20 cellular contexts compared by ENCODE assay signal in the genomic region with DNA sequence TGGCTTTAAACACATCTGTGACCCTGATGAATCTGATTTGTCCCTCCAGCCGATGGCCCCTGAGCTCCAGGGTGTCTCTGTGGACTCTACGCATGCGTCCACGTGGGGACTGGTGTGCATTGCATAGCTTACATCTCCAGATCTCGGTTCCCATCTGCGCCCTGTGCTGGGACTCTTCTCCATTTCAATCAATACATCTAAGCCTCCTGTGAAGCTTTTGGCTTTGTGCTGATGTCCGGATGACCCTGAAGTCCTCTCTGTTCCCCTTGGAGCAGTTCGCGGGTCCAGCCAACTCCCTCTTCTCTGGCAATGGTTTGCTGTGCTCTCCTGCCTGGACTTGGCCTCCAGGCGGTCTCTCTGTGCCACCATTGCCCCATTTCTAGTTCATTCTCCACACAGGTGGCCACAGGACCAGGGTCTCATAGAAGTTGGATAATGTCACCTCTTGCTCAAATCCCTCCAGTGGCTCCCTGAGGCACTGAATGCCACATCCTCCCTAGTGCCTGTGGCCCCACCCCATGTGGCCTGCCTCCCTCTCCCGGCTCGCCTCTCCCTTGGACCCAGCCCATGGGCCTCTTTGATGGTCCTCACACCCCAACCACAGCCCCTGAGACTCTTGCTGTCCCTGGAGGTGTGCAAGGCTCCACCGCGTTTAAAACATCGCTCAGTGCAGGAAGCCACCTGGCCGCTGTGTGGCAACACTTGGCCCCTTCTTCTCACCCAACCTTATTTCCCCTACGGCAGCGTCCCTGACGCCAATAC.
DNase-seq lines count a peak whose midpoint lies in the region; ATAC-seq and TF ChIP-seq lines count a peak whose summit lies in the region.
"Had no signal": no experiment of that assay in that cellular context is flagged by ENCODE, and none has a peak within 500 bp of the region (broad histone marks: within the 10 kb centered on the region; RNA-seq: fewer than 3 reads in every experiment).

No MANE protein-coding gene starts in this region.

- peak; percentile 41 for DNase-seq in activated effector memory CD4-positive, alpha-beta T cell treated with anti-CD3 and anti-CD28 coated beads, Interleukin-2, amount 50 U/mL, for 16 hours
- no peak for DNase-seq in activated effector memory CD4-positive, alpha-beta T cell treated with Interleukin-2 at 50 U/mL for 16 hours
- DNase-seq in colonic mucosa (peak; percentile 9), natural killer cell (peak; percentile 3), vagina (ENCODE audit: extremely low spot score in 2 of 2) (peak; percentile 75 to 90), retina (no peak), GM23338 (ENCODE audit: low spot score) (no peak), NCI-H345 treated with DMSO at 0.1 percent for 48 hours (lab: John Stamatoyannopoulos, UW; ENCODE audit: unreplicated experiment) (no peak)
- DNase-seq: DMS153, GDM1, GM23248, MM.1S, NCI-H1092, NCI-H146, NCI-H2029 treated with DMSO at 0.1 percent for 48 hours, NCI-H2171, SHP77 treated with DMSO at 0.1 percent for 48 hours had no signal

- H3K9me3 Mint-ChIP-seq in natural killer cell (no peaks in the 10 kb centered on the region), GM23338 (no peaks in the 10 kb centered on the region; the same call in 2 of the 3 replicates)
- H3K9me3 Mint-ChIP-seq: CD4-positive, alpha-beta T cell had no signal

- no peak overlapping the region for H3K27ac ChIP-seq in colonic mucosa
- H3K27ac ChIP-seq in vagina, result no peak overlapping the region
- H3K27ac ChIP-seq in GM23338 (ENCODE audit: low read depth), result no peak overlapping the region
- H3K27ac ChIP-seq: A549, GM23248 had no signal

- H3K4me1 Mint-ChIP-seq in natural killer cell, result no peaks in the 10 kb centered on the region
- no peaks in the 10 kb centered on the region for H3K4me1 Mint-ChIP-seq in GM23338

- no peak overlapping the region for H3K4me3 Mint-ChIP-seq in natural killer cell
- no peak overlapping the region for H3K4me3 Mint-ChIP-seq in GM23338
- H3K4me3 Mint-ChIP-seq: CD4-positive, alpha-beta T cell had no signal

- no peak overlapping the region for H3K9ac ChIP-seq in colonic mucosa (ENCODE audit: low read depth in 2 of 2, low read length in 2 of 2)
- H3K9ac ChIP-seq: GM23248 had no signal

- H3K36me3 Mint-ChIP-seq in natural killer cell (no peaks in the 10 kb centered on the region), GM23338 (ENCODE audit: low read depth) (no peaks in the 10 kb centered on the region)

- H3K36me3 ChIP-seq in colonic mucosa (no peaks in the 10 kb centered on the region), vagina (no peaks in the 10 kb centered on the region), GM23338 (ENCODE audit: insufficient read depth) (no peaks in the 10 kb centered on the region)

- no peak for TF ChIP-seq CTCF in colonic mucosa (IDR thresholded peaks at IDR 0.05)
- no peak for TF ChIP-seq CTCF in natural killer cell (IDR thresholded peaks at IDR 0.05)
- no peak for TF ChIP-seq CTCF in vagina (IDR thresholded peaks at IDR 0.05)
- no peak for TF ChIP-seq CTCF in GM23338 (conservative IDR thresholded peaks at IDR 0.05; ENCODE audit: low read depth in 2 of 2)

- no peaks in the 10 kb centered on the region for H4K20me1 ChIP-seq in GM23338 (replicated peaks; ENCODE audit: insufficient read depth)

- H3K79me2 ChIP-seq in GM23338 (replicated peaks; ENCODE audit: insufficient read depth), result no peaks in the 10 kb centered on the region

- no peaks in the 10 kb centered on the region for H3K27me3 Mint-ChIP-seq in natural killer cell (ENCODE audit: low read depth in 2 of 2)
- H3K27me3 Mint-ChIP-seq in GM23338 (ENCODE audit: insufficient read depth, low read depth, poor library complexity), result no peaks in the 10 kb centered on the region

- no peaks in the 10 kb centered on the region for H3F3A ChIP-seq in GM23338 (replicated peaks; ENCODE audit: low read depth)

- no peaks in the 10 kb centered on the region for H3K9me2 ChIP-seq in GM23338 (ENCODE audit: insufficient read depth)

- no peak overlapping the region for H3K4me2 ChIP-seq in GM23338
- H3K4me2 ChIP-seq: A549 had no signal

- H3K27me3 ChIP-seq in colonic mucosa (no peaks in the 10 kb centered on the region), vagina (no peaks in the 10 kb centered on the region), GM23338 (ENCODE audit: insufficient read depth) (no peaks in the 10 kb centered on the region)

- no peak overlapping the region for H2AFZ ChIP-seq in GM23338
- H2AFZ ChIP-seq: GM23248 had no signal

- H3K27ac Mint-ChIP-seq in natural killer cell (no peak overlapping the region), GM23338 (no peak overlapping the region)
- H3K27ac Mint-ChIP-seq: CD4-positive, alpha-beta T cell had no signal

- TF ChIP-seq POLR2A in vagina (IDR thresholded peaks at IDR 0.05), result no peak

- no peaks in the 10 kb centered on the region for H3K4me1 ChIP-seq in colonic mucosa
- H3K4me1 ChIP-seq in vagina, result no peaks in the 10 kb centered on the region
- no peaks in the 10 kb centered on the region for H3K4me1 ChIP-seq in GM23338 (ENCODE audit: insufficient read depth)
- H3K4me1 ChIP-seq: A549, Caco-2 had no signal

- H3K9me3 ChIP-seq in colonic mucosa (no peaks in the 10 kb centered on the region), vagina (no peaks in the 10 kb centered on the region)
- H3K9me3 ChIP-seq: A549, Caco-2 had no signal

- H3K4me3 ChIP-seq in colonic mucosa (no peak overlapping the region), vagina (no peak overlapping the region), GM23338 (no peak overlapping the region)
- H3K4me3 ChIP-seq: A549, GM23248 had no signal

- intact Hi-C loops in colonic mucosa (cut with DNase I), result no loop called here
- intact Hi-C loops in natural killer cell (cut with micrococcal nuclease), result no loop called here
- intact Hi-C loops in vagina (cut with DNase I), result no loop called here

- no peak for ATAC-seq in natural killer cell
- ATAC-seq in GM23338, result no peak
- ATAC-seq: A549 had no signal

TF ChIP-seq in GM23338, 12 proteins besides CTCF, POLR2A, EP300 and RAD21 (continues in another document):
- TF ChIP-seq ZNF114 (CRISPR knock-in tag; IDR thresholded peaks at IDR 0.05) (no peak), EZH2 (IDR thresholded peaks at IDR 0.05; ENCODE audit: low read depth, unreplicated experiment) (no peak), NANOG (IDR thresholded peaks at IDR 0.05; ENCODE audit: borderline replicate concordance) (no peak), EZH2phosphoT487 (IDR thresholded peaks at IDR 0.05; ENCODE audit: unreplicated experiment) (no peak), STAT1 (IDR thresholded peaks at IDR 0.05; ENCODE audit: unreplicated experiment) (no peak), POLR2AphosphoS5 (IDR thresholded peaks at IDR 0.05; ENCODE audit: low read depth) (no peak)
- TF ChIP-seq, protein P1, sequence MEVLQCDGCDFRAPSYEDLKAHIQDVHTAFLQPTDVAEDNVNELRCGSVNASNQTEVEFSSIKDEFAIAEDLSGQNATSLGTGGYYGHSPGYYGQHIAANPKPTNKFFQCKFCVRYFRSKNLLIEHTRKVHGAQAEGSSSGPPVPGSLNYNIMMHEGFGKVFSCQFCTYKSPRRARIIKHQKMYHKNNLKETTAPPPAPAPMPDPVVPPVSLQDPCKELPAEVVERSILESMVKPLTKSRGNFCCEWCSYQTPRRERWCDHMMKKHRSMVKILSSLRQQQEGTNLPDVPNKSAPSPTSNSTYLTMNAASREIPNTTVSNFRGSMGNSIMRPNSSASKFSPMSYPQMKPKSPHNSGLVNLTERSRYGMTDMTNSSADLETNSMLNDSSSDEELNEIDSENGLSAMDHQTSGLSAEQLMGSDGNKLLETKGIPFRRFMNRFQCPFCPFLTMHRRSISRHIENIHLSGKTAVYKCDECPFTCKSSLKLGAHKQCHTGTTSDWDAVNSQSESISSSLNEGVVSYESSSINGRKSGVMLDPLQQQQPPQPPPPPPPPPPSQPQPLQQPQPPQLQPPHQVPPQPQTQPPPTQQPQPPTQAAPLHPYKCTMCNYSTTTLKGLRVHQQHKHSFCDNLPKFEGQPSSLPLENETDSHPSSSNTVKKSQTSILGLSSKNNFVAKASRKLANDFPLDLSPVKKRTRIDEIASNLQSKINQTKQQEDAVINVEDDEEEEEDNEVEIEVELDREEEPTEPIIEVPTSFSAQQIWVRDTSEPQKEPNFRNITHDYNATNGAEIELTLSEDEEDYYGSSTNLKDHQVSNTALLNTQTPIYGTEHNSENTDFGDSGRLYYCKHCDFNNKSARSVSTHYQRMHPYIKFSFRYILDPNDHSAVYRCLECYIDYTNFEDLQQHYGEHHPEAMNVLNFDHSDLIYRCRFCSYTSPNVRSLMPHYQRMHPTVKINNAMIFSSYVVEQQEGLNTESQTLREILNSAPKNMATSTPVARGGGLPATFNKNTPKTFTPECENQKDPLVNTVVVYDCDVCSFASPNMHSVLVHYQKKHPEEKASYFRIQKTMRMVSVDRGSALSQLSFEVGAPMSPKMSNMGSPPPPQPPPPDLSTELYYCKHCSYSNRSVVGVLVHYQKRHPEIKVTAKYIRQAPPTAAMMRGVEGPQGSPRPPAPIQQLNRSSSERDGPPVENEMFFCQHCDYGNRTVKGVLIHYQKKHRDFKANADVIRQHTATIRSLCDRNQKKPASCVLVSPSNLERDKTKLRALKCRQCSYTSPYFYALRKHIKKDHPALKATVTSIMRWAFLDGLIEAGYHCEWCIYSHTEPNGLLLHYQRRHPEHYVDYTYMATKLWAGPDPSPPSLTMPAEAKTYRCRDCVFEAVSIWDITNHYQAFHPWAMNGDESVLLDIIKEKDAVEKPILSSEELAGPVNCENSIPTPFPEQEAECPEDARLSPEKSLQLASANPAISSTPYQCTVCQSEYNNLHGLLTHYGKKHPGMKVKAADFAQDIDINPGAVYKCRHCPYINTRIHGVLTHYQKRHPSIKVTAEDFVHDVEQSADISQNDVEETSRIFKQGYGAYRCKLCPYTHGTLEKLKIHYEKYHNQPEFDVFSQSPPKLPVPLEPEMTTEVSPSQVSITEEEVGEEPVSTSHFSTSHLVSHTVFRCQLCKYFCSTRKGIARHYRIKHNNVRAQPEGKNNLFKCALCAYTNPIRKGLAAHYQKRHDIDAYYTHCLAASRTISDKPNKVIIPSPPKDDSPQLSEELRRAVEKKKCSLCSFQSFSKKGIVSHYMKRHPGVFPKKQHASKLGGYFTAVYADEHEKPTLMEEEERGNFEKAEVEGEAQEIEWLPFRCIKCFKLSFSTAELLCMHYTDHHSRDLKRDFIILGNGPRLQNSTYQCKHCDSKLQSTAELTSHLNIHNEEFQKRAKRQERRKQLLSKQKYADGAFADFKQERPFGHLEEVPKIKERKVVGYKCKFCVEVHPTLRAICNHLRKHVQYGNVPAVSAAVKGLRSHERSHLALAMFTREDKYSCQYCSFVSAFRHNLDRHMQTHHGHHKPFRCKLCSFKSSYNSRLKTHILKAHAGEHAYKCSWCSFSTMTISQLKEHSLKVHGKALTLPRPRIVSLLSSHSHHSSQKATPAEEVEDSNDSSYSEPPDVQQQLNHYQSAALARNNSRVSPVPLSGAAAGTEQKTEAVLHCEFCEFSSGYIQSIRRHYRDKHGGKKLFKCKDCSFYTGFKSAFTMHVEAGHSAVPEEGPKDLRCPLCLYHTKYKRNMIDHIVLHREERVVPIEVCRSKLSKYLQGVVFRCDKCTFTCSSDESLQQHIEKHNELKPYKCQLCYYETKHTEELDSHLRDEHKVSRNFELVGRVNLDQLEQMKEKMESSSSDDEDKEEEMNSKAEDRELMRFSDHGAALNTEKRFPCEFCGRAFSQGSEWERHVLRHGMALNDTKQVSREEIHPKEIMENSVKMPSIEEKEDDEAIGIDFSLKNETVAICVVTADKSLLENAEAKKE (CRISPR knock-in tag; IDR thresholded peaks at IDR 0.05), result no peak

Comparison
In these comparisons a context has a peak if more than half of its experiments do, and no peak if none do; other contexts are left out.
1. DNase-seq: peak in activated effector memory CD4-positive, alpha-beta T cell treated with anti-CD3 and anti-CD28 coated beads, Interleukin-2, amount 50 U/mL, for 16 hours (single experiment), colonic mucosa (single experiment), natural killer cell (single experiment) and vagina (2 of 2); none in activated effector memory CD4-positive, alpha-beta T cell treated with Interleukin-2 at 50 U/mL for 16 hours (single experiment), retina (single experiment), GM23338 (single experiment) and NCI-H345 treated with DMSO at 0.1 percent for 48 hours (single experiment).